Comparison of ENCODE assay signal across 20 cellular contexts in the genomic region with DNA sequence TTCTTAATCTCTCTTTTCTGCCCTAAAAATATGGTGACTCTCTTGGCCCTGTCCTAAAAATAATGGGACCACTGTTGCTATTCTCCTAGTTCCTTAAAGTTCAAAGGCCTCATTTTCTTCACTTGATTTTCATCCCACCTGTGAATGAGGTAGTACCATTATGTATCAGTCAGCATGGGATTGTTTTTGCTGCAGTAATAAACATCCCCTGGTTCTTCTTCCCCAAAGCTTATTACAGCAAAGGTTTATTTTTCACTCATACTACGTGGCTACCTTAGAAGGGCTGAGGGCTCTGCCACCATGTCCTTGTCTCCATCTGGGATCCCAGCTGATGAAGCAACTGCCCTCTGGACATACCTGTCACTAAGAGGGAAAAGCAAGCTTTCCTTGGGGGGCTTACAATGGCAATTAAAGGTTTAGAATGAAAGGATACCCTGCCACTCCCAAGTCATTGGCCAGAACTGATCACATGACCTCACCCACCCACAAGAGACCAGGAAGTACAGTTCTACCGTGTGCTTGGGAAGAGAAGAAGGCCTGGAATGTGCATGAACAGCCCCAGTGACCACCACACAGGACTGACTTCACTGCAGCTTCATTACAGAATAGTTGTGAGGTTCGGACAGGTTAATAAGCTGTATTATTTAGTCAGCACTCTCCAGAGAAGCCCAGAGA. TPM values are rescaled to one million over a fixed set of nuclear protein-coding genes. Genes with fewer than 3 reads are reported as not detected.
DNase-seq lines count a peak whose midpoint lies in the region; ATAC-seq and TF ChIP-seq lines count a peak whose summit lies in the region.
"Had no signal": no experiment of that assay in that cellular context is flagged by ENCODE, and none has a peak within 500 bp of the region (broad histone marks: within the 10 kb centered on the region; RNA-seq: fewer than 3 reads in every experiment).

No MANE protein-coding gene starts in this region.

- intact Hi-C loops in dendritic cell treated with granulocyte-macrophage colony-stimulating factor and Interleukin-4, amounts not matched to agents 40 ng/mL and 50 ng/mL, for 4 days (cut with micrococcal nuclease) = no loop called here
- intact Hi-C loops in upper lobe of right lung (cut with DNase I) = no loop called here

- no peak for ATAC-seq in activated naive CD8-positive, alpha-beta T cell treated with anti-CD3 and anti-CD28 coated beads, Interleukin-2, amount 10 ng/mL, durations not matched to agents 7 days and 5 days (ENCODE audit: low read depth)
- ATAC-seq in upper lobe of right lung = peak; percentile 49
- no peak for ATAC-seq in HG03135 (IDR thresholded peaks at IDR 0.05; ENCODE audit: unreplicated experiment)
- ATAC-seq in naive thymus-derived CD8-positive, alpha-beta T cell = no peak
- ATAC-seq: esophagus mucosa; gastroesophageal sphincter; GM23338; left lung; stimulated activated naive B cell treated with anti-CD40 and anti-IgM and Interleukin-4, amounts not matched to agents 10 μg/mL and 1 μg/mL and 100 μg/mL, for 72 hours had no signal

- no peak overlapping the region for H3K4me3 Mint-ChIP-seq in activated naive CD8-positive, alpha-beta T cell treated with anti-CD3 and anti-CD28 coated beads, Interleukin-2, amount 10 ng/mL, durations not matched to agents 7 days and 5 days
- H3K4me3 Mint-ChIP-seq in activated naive CD8-positive, alpha-beta T cell treated with anti-CD3 and anti-CD28 coated beads for 36 hours = no peak overlapping the region
- no peak overlapping the region for H3K4me3 Mint-ChIP-seq in dendritic cell treated with granulocyte-macrophage colony-stimulating factor and Interleukin-4, amounts not matched to agents 40 ng/mL and 50 ng/mL, for 4 days
- H3K4me3 Mint-ChIP-seq in naive thymus-derived CD8-positive, alpha-beta T cell = no peak overlapping the region
- H3K4me3 Mint-ChIP-seq: GM23338; stimulated activated naive B cell treated with anti-CD40 and anti-IgM and Interleukin-4, amounts not matched to agents 10 μg/mL and 1 μg/mL and 100 μg/mL, for 72 hours had no signal

- peaks cover 2% of the 10 kb centered on the region for H3K9me3 Mint-ChIP-seq in activated naive CD8-positive, alpha-beta T cell treated with anti-CD3 and anti-CD28 coated beads, Interleukin-2, amount 10 ng/mL, durations not matched to agents 7 days and 5 days
- peaks cover 2% of the 10 kb centered on the region for H3K9me3 Mint-ChIP-seq in activated naive CD8-positive, alpha-beta T cell treated with anti-CD3 and anti-CD28 coated beads for 36 hours
- H3K9me3 Mint-ChIP-seq in dendritic cell treated with granulocyte-macrophage colony-stimulating factor and Interleukin-4, amounts not matched to agents 40 ng/mL and 50 ng/mL, for 4 days = peaks cover 7% of the 10 kb centered on the region
- peaks cover 0 to 3% (median 0%) of the 10 kb centered on the region in 9 donors for H3K9me3 Mint-ChIP-seq in naive thymus-derived CD8-positive, alpha-beta T cell
- H3K9me3 Mint-ChIP-seq: GM23338; stimulated activated naive B cell treated with anti-CD40 and anti-IgM and Interleukin-4, amounts not matched to agents 10 μg/mL and 1 μg/mL and 100 μg/mL, for 72 hours had no signal

- H3K4me3 ChIP-seq in upper lobe of right lung = no peak overlapping the region
- H3K4me3 ChIP-seq: gastroesophageal sphincter, GM23338, left lung, thyroid gland had no signal

- peaks cover 9% of the 10 kb centered on the region for H3K4me1 Mint-ChIP-seq in activated naive CD8-positive, alpha-beta T cell treated with anti-CD3 and anti-CD28 coated beads, Interleukin-2, amount 10 ng/mL, durations not matched to agents 7 days and 5 days
- H3K4me1 Mint-ChIP-seq in activated naive CD8-positive, alpha-beta T cell treated with anti-CD3 and anti-CD28 coated beads for 36 hours = no peaks in the 10 kb centered on the region
- peaks cover 12% of the 10 kb centered on the region for H3K4me1 Mint-ChIP-seq in dendritic cell treated with granulocyte-macrophage colony-stimulating factor and Interleukin-4, amounts not matched to agents 40 ng/mL and 50 ng/mL, for 4 days (ENCODE audit: low read depth)
- H3K4me1 Mint-ChIP-seq in naive thymus-derived CD8-positive, alpha-beta T cell = peaks cover 0 to 14% (median 1%) of the 10 kb centered on the region in 4 donors
- H3K4me1 Mint-ChIP-seq: GM23338 had no signal

- POLR2A ChIA-PET in activated naive CD8-positive, alpha-beta T cell treated with anti-CD3 and anti-CD28 coated beads, Interleukin-2, amount 10 ng/mL, durations not matched to agents 7 days and 5 days (lab: Charles Lee) = no interaction called here
- POLR2A ChIA-PET in naive thymus-derived CD8-positive, alpha-beta T cell (lab: Charles Lee) = interaction anchor here (0.8 kb wide), 1 partner anchor 8 kb away, joined by 3 read pairs; a partner anchor contains a TSS

- peaks cover 85% of the 10 kb centered on the region for H3K36me3 ChIP-seq in upper lobe of right lung

- H3K4me1 ChIP-seq in upper lobe of right lung = no peaks in the 10 kb centered on the region
- H3K4me1 ChIP-seq: gastroesophageal sphincter, thyroid gland had no signal

- no peak overlapping the region for H3K27ac ChIP-seq in upper lobe of right lung
- H3K27ac ChIP-seq: gastroesophageal sphincter, left lung, neutrophil, thyroid gland had no signal

- H3K9me3 ChIP-seq in upper lobe of right lung = no peaks in the 10 kb centered on the region
- H3K9me3 ChIP-seq: left lung, neutrophil, thyroid gland had no signal

- no peak for TF ChIP-seq CTCF in upper lobe of right lung (IDR thresholded peaks at IDR 0.05)

- DNase-seq in activated naive CD8-positive, alpha-beta T cell treated with anti-CD3 and anti-CD28 coated beads, Interleukin-2, amount 10 ng/mL, durations not matched to agents 7 days and 5 days = no peak
- no peak for DNase-seq in activated naive CD8-positive, alpha-beta T cell treated with anti-CD3 and anti-CD28 coated beads for 36 hours
- DNase-seq in upper lobe of right lung = no peak
- no peak for DNase-seq in naive thymus-derived CD8-positive, alpha-beta T cell
- DNase-seq: activated effector memory CD4-positive, alpha-beta T cell treated with anti-CD3 and anti-CD28 coated beads, Interleukin-2, amount 50 U/mL, for 16 hours; left lung; NK-92 treated with Interleukin-12 subunit alpha and Interleukin-12 subunit beta, amount 100 ng/mL, for 24 hours; stimulated activated CD4-positive, alpha-beta T cell treated with anti-CD3 and anti-CD28 coated beads, Interleukin-12 subunit alpha, Interleukin-12 subunit beta, amount 100 ng/mL, for 4 hours; stimulated activated naive B cell treated with anti-CD40 and anti-IgM and Interleukin-4, amounts not matched to agents 10 μg/mL and 1 μg/mL and 100 μg/mL, for 72 hours; thyroid gland had no signal

- H3K27me3 Mint-ChIP-seq in activated naive CD8-positive, alpha-beta T cell treated with anti-CD3 and anti-CD28 coated beads, Interleukin-2, amount 10 ng/mL, durations not matched to agents 7 days and 5 days = no peaks in the 10 kb centered on the region
- no peaks in the 10 kb centered on the region for H3K27me3 Mint-ChIP-seq in activated naive CD8-positive, alpha-beta T cell treated with anti-CD3 and anti-CD28 coated beads for 36 hours
- H3K27me3 Mint-ChIP-seq in dendritic cell treated with granulocyte-macrophage colony-stimulating factor and Interleukin-4, amounts not matched to agents 40 ng/mL and 50 ng/mL, for 4 days = no peaks in the 10 kb centered on the region
- no peaks in the 10 kb centered on the region for H3K27me3 Mint-ChIP-seq in naive thymus-derived CD8-positive, alpha-beta T cell
- H3K27me3 Mint-ChIP-seq: stimulated activated naive B cell treated with anti-CD40 and anti-IgM and Interleukin-4, amounts not matched to agents 10 μg/mL and 1 μg/mL and 100 μg/mL, for 72 hours had no signal

- H3K27ac Mint-ChIP-seq in activated naive CD8-positive, alpha-beta T cell treated with anti-CD3 and anti-CD28 coated beads, Interleukin-2, amount 10 ng/mL, durations not matched to agents 7 days and 5 days = peak overlapping the region; percentile 61
- H3K27ac Mint-ChIP-seq in activated naive CD8-positive, alpha-beta T cell treated with anti-CD3 and anti-CD28 coated beads for 36 hours = no peak overlapping the region
- H3K27ac Mint-ChIP-seq in dendritic cell treated with granulocyte-macrophage colony-stimulating factor and Interleukin-4, amounts not matched to agents 40 ng/mL and 50 ng/mL, for 4 days = peak overlapping the region; percentile 21
- peak overlapping the region in 2 of 10 donors; percentile 42 to 55 for H3K27ac Mint-ChIP-seq in naive thymus-derived CD8-positive, alpha-beta T cell
- H3K27ac Mint-ChIP-seq: GM23338; stimulated activated naive B cell treated with anti-CD40 and anti-IgM and Interleukin-4, amounts not matched to agents 10 μg/mL and 1 μg/mL and 100 μg/mL, for 72 hours had no signal

- H3K27me3 ChIP-seq in upper lobe of right lung = no peaks in the 10 kb centered on the region
- H3K27me3 ChIP-seq: gastroesophageal sphincter, left lung, neutrophil, thyroid gland had no signal

- peaks cover 37% of the 10 kb centered on the region for H3K36me3 Mint-ChIP-seq in activated naive CD8-positive, alpha-beta T cell treated with anti-CD3 and anti-CD28 coated beads, Interleukin-2, amount 10 ng/mL, durations not matched to agents 7 days and 5 days
- peaks cover 14% of the 10 kb centered on the region for H3K36me3 Mint-ChIP-seq in activated naive CD8-positive, alpha-beta T cell treated with anti-CD3 and anti-CD28 coated beads for 36 hours
- peaks cover 96% of the 10 kb centered on the region for H3K36me3 Mint-ChIP-seq in dendritic cell treated with granulocyte-macrophage colony-stimulating factor and Interleukin-4, amounts not matched to agents 40 ng/mL and 50 ng/mL, for 4 days (ENCODE audit: low read depth)
- H3K36me3 Mint-ChIP-seq in naive thymus-derived CD8-positive, alpha-beta T cell = peaks cover 5 to 47% (median 19%) of the 10 kb centered on the region in 3 donors

RNA-seq across cellular contexts. Expression of a gene that starts 7.8 kb away (rescaled TPM):
- 10 to 100 TPM; 24.3 to 25.0 TPM for total RNA-seq in activated naive CD8-positive, alpha-beta T cell treated with anti-CD3 and anti-CD28 coated beads, Interleukin-2, amount 10 ng/mL, durations not matched to agents 7 days and 5 days
- 1 to 10 TPM; 6.6 to 7.9 TPM for total RNA-seq in activated naive CD8-positive, alpha-beta T cell treated with anti-CD3 and anti-CD28 coated beads for 36 hours
- 26.3 TPM for total RNA-seq in upper lobe of right lung
- 1 to 10 TPM; 6.7 to 9.7 TPM for total RNA-seq in naive thymus-derived CD8-positive, alpha-beta T cell
- 10 to 100 TPM in 1 of 3 donors, 1 to 10 TPM in 2; 2.6 to 33.5 (median 5.0) TPM for polyA plus RNA-seq in naive thymus-derived CD8-positive, alpha-beta T cell

RNA-seq across cellular contexts. Expression of a gene that starts 12.4 kb away (rescaled TPM):
- not detected for total RNA-seq in activated naive CD8-positive, alpha-beta T cell treated with anti-CD3 and anti-CD28 coated beads, Interleukin-2, amount 10 ng/mL, durations not matched to agents 7 days and 5 days
- total RNA-seq in activated naive CD8-positive, alpha-beta T cell treated with anti-CD3 and anti-CD28 coated beads for 36 hours = not detected
- total RNA-seq in upper lobe of right lung = not detected
- not detected for total RNA-seq in naive thymus-derived CD8-positive, alpha-beta T cell
- polyA plus RNA-seq in naive thymus-derived CD8-positive, alpha-beta T cell = not detected
- total RNA-seq: A673, GM23338, HT1080, renal cortical epithelial cell, RPMI7951 had no signal
- polyA plus RNA-seq: GM23338 had no signal

RNA-seq across cellular contexts. Expression of a gene that starts 21.1 kb away (rescaled TPM):
- total RNA-seq in activated naive CD8-positive, alpha-beta T cell treated with anti-CD3 and anti-CD28 coated beads, Interleukin-2, amount 10 ng/mL, durations not matched to agents 7 days and 5 days = 10 to 100 TPM; 64.9 to 73.8 TPM
- 10 to 100 TPM; 37.3 to 42.0 TPM for total RNA-seq in activated naive CD8-positive, alpha-beta T cell treated with anti-CD3 and anti-CD28 coated beads for 36 hours
- total RNA-seq in upper lobe of right lung = 0.43 TPM
- under 1 TPM; 0.30 to 0.68 TPM for total RNA-seq in naive thymus-derived CD8-positive, alpha-beta T cell
- not detected for polyA plus RNA-seq in naive thymus-derived CD8-positive, alpha-beta T cell

RNA-seq across cellular contexts. Expression of a gene that starts 25.5 kb away (rescaled TPM):
- 10 to 100 TPM; 11.2 to 13.6 TPM for total RNA-seq in activated naive CD8-positive, alpha-beta T cell treated with anti-CD3 and anti-CD28 coated beads, Interleukin-2, amount 10 ng/mL, durations not matched to agents 7 days and 5 days
- 10 to 100 TPM in 1 of 2 experiments, 1 to 10 TPM in 1; 8.4 to 10.7 TPM for total RNA-seq in activated naive CD8-positive, alpha-beta T cell treated with anti-CD3 and anti-CD28 coated beads for 36 hours
- total RNA-seq in upper lobe of right lung = 9.0 TPM
- total RNA-seq in naive thymus-derived CD8-positive, alpha-beta T cell = 10 to 100 TPM; 11.1 to 12.3 TPM
- polyA plus RNA-seq in naive thymus-derived CD8-positive, alpha-beta T cell = 10 to 100 TPM; 22.9 to 29.3 (median 29.1) TPM

RNA-seq across cellular contexts. Expression of a gene that starts 59.9 kb away (rescaled TPM):
- 10 to 100 TPM; 76.3 to 86.4 TPM for total RNA-seq in activated naive CD8-positive, alpha-beta T cell treated with anti-CD3 and anti-CD28 coated beads, Interleukin-2, amount 10 ng/mL, durations not matched to agents 7 days and 5 days
- total RNA-seq in activated naive CD8-positive, alpha-beta T cell treated with anti-CD3 and anti-CD28 coated beads for 36 hours = 10 to 100 TPM; 60.2 to 70.0 TPM
- 34.9 TPM for total RNA-seq in upper lobe of right lung
- 10 to 100 TPM; 88.2 to 91.7 TPM for total RNA-seq in naive thymus-derived CD8-positive, alpha-beta T cell
- 10 to 100 TPM; 14.6 to 17.3 (median 15.5) TPM for polyA plus RNA-seq in naive thymus-derived CD8-positive, alpha-beta T cell

Comparison
In these comparisons a context has a peak if more than half of its experiments do, and no peak if none do; other contexts are left out.
1. RNA of a gene that starts 21.1 kb away (total RNA-seq): 64.9 to 73.8 TPM in activated naive CD8-positive, alpha-beta T cell treated with anti-CD3 and anti-CD28 coated beads, Interleukin-2, amount 10 ng/mL, durations not matched to agents 7 days and 5 days and 37.3 to 42.0 TPM in activated naive CD8-positive, alpha-beta T cell treated with anti-CD3 and anti-CD28 coated beads for 36 hours; 0.30 to 0.68 TPM in naive thymus-derived CD8-positive, alpha-beta T cell and 0.43 TPM in upper lobe of right lung (single experiment); every median in the first group is over 10 times any median in the second.